11 cellular contexts compared by ENCODE assay signal in genomic region chr17:74227681-74228080, GRCh38. TPM values are rescaled to one million over a fixed set of nuclear protein-coding genes. Genes with fewer than 3 reads are reported as not detected.
"Had no signal": no experiment of that assay in that cellular context is flagged by ENCODE, and none has a peak within 500 bp of the region (broad histone marks: within the 10 kb centered on the region; RNA-seq: fewer than 3 reads in every experiment).

No MANE protein-coding gene starts in this region.

- H3K27me3 Mint-ChIP-seq: IgD-negative memory B cell had no signal

- H3K9me3 ChIP-seq: HAP-1 had no signal

- H3K4me3 ChIP-seq: GM23248, HAP-1 had no signal

- H3K27ac ChIP-seq: GM23248, HL-60 had no signal

- H3K9me3 Mint-ChIP-seq: HFFc6, IgD-negative memory B cell had no signal

- H3K4me1 Mint-ChIP-seq: IgD-negative memory B cell had no signal

- H3K4me3 Mint-ChIP-seq: HFFc6, IgD-negative memory B cell had no signal

- DNase-seq: GM23248, GOT3, H7, HFFc6 had no signal

- H3K27ac Mint-ChIP-seq: HFFc6, IgD-negative memory B cell had no signal

- H3K4me1 ChIP-seq: HAP-1 had no signal

- ATAC-seq: HCT116, HepG2 had no signal

RNA-seq across cellular contexts. Expression of gene TTYH2, which starts 14.3 kb away (rescaled TPM):
- total RNA-seq: GM23248 had no signal

RNA-seq across cellular contexts. Expression of gene DNAI2, which starts 46.4 kb away (rescaled TPM):
- total RNA-seq: GM23248, H4, H7, HepG2, HFFc6, HT1080 had no signal
